1 cellular context compared by ENCODE assay signal in the genomic region with DNA sequence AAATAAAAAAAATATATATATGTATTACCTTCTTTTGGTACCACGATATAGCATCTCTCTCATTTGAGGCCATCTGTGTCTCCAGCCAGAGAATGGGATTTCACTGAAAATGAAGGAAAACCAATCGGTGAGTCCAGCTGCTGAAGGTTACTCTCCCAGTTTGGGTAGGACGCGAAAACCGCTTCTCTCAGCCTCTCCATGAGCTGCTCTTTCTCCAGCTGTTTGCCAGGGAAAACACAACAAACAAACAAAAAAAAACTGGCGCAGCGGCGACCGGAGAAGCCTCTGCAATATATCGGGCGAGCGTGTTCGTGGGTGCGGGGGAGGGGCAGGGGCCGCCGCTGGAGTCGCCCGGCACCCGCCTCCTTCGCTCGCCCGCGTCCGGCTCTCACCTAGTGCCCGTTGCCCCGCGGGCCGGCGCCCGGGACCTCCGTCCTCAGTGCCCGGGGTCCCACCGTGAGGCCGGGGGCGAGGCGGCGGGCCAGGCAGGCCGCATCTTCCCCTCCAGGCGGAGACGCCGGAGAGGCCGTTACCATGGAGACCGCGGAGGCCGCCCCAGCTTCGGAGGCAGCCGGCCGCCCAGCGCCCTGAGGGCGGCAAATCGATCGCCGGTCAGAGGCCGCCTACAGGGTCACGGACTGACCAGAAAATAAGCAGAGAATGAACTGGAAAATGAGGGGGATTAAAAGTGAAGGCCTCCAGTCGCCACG.
TF ChIP-seq lines count a peak whose summit lies in the region.

No MANE protein-coding gene starts in this region.

TF ChIP-seq in K562, 482 proteins besides CTCF, POLR2A, EP300 and RAD21 (continued from another document and continues in another):
- TF ChIP-seq ID3 (CRISPR knock-in tag; IDR thresholded peaks at IDR 0.05) (no peak), ID3 (tag; IDR thresholded peaks at IDR 0.05) (peak; percentile 18; the same call in 1 of the 2 replicates), MCM2 (IDR thresholded peaks at IDR 0.05; ENCODE audit: low read depth) (no peak), ARID3A (IDR thresholded peaks at IDR 0.05; ENCODE audit: borderline replicate concordance, low read depth, low read length) (no peak), USF1 (CRISPR knock-in tag; IDR thresholded peaks at IDR 0.05) (no peak), CREB1 (IDR thresholded peaks at IDR 0.05) (no peak), CREB1 (CRISPR knock-in tag; IDR thresholded peaks at IDR 0.05) (no peak), KAT2B (IDR thresholded peaks at IDR 0.05; ENCODE audit: low read depth, low read length) (no peak), NKRF (IDR thresholded peaks at IDR 0.05; ENCODE audit: borderline replicate concordance) (0 out of 2 replicates have a peak, but pooled peaks have one; percentile 61), BMI1 (IDR thresholded peaks at IDR 0.05; ENCODE audit: low read length) (peak; percentile 29; the same call in 1 of the 2 replicates), ZNF780A (CRISPR knock-in tag; IDR thresholded peaks at IDR 0.05) (no peak), ZNF232 (CRISPR knock-in tag; IDR thresholded peaks at IDR 0.05) (no peak), ZNF134 (CRISPR knock-in tag; conservative IDR thresholded peaks at IDR 0.05) (no peak), TRIM24 (IDR thresholded peaks at IDR 0.05) (peak in 1 of 2 experiments; percentile 12; a peak in 1 of 4 replicates), PTTG1 (tag; IDR thresholded peaks at IDR 0.05; ENCODE audit: low read depth) (no peak), PURB (CRISPR knock-in tag; IDR thresholded peaks at IDR 0.05; ENCODE audit: low read depth) (no peak), MEF2D (tag; conservative IDR thresholded peaks at IDR 0.05; ENCODE audit: low read depth) (no peak), STAG1 (CRISPR knock-in tag; IDR thresholded peaks at IDR 0.05; ENCODE audit: borderline replicate concordance) (no peak), ZNF398 (CRISPR knock-in tag; IDR thresholded peaks at IDR 0.05) (no peak), RBM14 (IDR thresholded peaks at IDR 0.05; ENCODE audit: borderline replicate concordance, insufficient read depth, low read depth, low read length) (no peak), THRAP3 (IDR thresholded peaks at IDR 0.05; ENCODE audit: borderline replicate concordance) (no peak), ETS1 (conservative IDR thresholded peaks at IDR 0.05; ENCODE audit: control insufficient read depth, low read depth, low read length) (peak; percentile 77), ZNF449 (CRISPR knock-in tag; IDR thresholded peaks at IDR 0.05) (no peak), TEAD2 (tag; IDR thresholded peaks at IDR 0.05) (no peak), TAF7 (tag; IDR thresholded peaks at IDR 0.05) (no peak), ZNF12 (CRISPR knock-in tag; IDR thresholded peaks at IDR 0.05) (peak; percentile 52; the same call in 1 of the 2 replicates), PHF8 (IDR thresholded peaks at IDR 0.05; ENCODE audit: borderline replicate concordance, low read length) (no peak), KLF10 (CRISPR knock-in tag; IDR thresholded peaks at IDR 0.05) (no peak), ZNF764 (CRISPR knock-in tag; IDR thresholded peaks at IDR 0.05; ENCODE audit: low read depth) (no peak), FOXJ3 (CRISPR knock-in tag; IDR thresholded peaks at IDR 0.05) (no peak), TEAD1 (CRISPR knock-in tag; IDR thresholded peaks at IDR 0.05) (no peak), HMGN3 (IDR thresholded peaks at IDR 0.05; ENCODE audit: borderline replicate concordance, extremely low read depth, insufficient read length, low read depth, low read length) (peak; percentile 63), ETV6 (IDR thresholded peaks at IDR 0.05; ENCODE audit: borderline replicate concordance in 1 of 2, low read depth in 2 of 2, low read length in 1 of 2) (no peak), ETV6 (CRISPR knock-in tag; IDR thresholded peaks at IDR 0.05; ENCODE audit: borderline replicate concordance) (no peak), NR2C2 (CRISPR knock-in tag; IDR thresholded peaks at IDR 0.05) (no peak; the same call in 1 of the 2 replicates), NR2C2 (tag; IDR thresholded peaks at IDR 0.05) (no peak; the same call in 1 of the 2 replicates), TAL1 (IDR thresholded peaks at IDR 0.05) (no peak), ETS2 (tag; IDR thresholded peaks at IDR 0.05; ENCODE audit: borderline replicate concordance, poor library complexity, severe bottlenecking) (no peak), GATAD2A (IDR thresholded peaks at IDR 0.05) (0 out of 2 replicates have a peak, but pooled peaks have one; percentile 79), ZNF143 (CRISPR knock-in tag; IDR thresholded peaks at IDR 0.05) (no peak), GATA2 (CRISPR knock-in tag; IDR thresholded peaks at IDR 0.05) (no peak; the same call in 1 of the 2 replicates), RBM25 (IDR thresholded peaks at IDR 0.05; ENCODE audit: low read depth, low read length, severe bottlenecking) (no peak), BRD9 (IDR thresholded peaks at IDR 0.05; ENCODE audit: low read depth, partially characterized antibody) (peak; percentile 17)
- TF ChIP-seq, protein P1, sequence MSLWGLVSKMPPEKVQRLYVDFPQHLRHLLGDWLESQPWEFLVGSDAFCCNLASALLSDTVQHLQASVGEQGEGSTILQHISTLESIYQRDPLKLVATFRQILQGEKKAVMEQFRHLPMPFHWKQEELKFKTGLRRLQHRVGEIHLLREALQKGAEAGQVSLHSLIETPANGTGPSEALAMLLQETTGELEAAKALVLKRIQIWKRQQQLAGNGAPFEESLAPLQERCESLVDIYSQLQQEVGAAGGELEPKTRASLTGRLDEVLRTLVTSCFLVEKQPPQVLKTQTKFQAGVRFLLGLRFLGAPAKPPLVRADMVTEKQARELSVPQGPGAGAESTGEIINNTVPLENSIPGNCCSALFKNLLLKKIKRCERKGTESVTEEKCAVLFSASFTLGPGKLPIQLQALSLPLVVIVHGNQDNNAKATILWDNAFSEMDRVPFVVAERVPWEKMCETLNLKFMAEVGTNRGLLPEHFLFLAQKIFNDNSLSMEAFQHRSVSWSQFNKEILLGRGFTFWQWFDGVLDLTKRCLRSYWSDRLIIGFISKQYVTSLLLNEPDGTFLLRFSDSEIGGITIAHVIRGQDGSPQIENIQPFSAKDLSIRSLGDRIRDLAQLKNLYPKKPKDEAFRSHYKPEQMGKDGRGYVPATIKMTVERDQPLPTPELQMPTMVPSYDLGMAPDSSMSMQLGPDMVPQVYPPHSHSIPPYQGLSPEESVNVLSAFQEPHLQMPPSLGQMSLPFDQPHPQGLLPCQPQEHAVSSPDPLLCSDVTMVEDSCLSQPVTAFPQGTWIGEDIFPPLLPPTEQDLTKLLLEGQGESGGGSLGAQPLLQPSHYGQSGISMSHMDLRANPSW (CRISPR knock-in tag; IDR thresholded peaks at IDR 0.05), result peak; percentile 38; the same call in 1 of the 2 replicates
- TF ChIP-seq, protein P2, sequence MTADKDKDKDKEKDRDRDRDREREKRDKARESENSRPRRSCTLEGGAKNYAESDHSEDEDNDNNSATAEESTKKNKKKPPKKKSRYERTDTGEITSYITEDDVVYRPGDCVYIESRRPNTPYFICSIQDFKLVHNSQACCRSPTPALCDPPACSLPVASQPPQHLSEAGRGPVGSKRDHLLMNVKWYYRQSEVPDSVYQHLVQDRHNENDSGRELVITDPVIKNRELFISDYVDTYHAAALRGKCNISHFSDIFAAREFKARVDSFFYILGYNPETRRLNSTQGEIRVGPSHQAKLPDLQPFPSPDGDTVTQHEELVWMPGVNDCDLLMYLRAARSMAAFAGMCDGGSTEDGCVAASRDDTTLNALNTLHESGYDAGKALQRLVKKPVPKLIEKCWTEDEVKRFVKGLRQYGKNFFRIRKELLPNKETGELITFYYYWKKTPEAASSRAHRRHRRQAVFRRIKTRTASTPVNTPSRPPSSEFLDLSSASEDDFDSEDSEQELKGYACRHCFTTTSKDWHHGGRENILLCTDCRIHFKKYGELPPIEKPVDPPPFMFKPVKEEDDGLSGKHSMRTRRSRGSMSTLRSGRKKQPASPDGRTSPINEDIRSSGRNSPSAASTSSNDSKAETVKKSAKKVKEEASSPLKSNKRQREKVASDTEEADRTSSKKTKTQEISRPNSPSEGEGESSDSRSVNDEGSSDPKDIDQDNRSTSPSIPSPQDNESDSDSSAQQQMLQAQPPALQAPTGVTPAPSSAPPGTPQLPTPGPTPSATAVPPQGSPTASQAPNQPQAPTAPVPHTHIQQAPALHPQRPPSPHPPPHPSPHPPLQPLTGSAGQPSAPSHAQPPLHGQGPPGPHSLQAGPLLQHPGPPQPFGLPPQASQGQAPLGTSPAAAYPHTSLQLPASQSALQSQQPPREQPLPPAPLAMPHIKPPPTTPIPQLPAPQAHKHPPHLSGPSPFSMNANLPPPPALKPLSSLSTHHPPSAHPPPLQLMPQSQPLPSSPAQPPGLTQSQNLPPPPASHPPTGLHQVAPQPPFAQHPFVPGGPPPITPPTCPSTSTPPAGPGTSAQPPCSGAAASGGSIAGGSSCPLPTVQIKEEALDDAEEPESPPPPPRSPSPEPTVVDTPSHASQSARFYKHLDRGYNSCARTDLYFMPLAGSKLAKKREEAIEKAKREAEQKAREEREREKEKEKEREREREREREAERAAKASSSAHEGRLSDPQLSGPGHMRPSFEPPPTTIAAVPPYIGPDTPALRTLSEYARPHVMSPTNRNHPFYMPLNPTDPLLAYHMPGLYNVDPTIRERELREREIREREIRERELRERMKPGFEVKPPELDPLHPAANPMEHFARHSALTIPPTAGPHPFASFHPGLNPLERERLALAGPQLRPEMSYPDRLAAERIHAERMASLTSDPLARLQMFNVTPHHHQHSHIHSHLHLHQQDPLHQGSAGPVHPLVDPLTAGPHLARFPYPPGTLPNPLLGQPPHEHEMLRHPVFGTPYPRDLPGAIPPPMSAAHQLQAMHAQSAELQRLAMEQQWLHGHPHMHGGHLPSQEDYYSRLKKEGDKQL (CRISPR knock-in tag; IDR thresholded peaks at IDR 0.05; ENCODE audit: borderline replicate concordance), result no peak
